Comparison of ENCODE assay signal across 24 cellular contexts in genomic region chr19:11361771-11362731, GRCh38. TPM values are rescaled to one million over a fixed set of nuclear protein-coding genes. Genes with fewer than 3 reads are reported as not detected.
DNase-seq lines count a peak whose midpoint lies in the region; ATAC-seq and TF ChIP-seq lines count a peak whose summit lies in the region.
"Had no signal": no experiment of that assay in that cellular context is flagged by ENCODE, and none has a peak within 500 bp of the region (broad histone marks: within the 10 kb centered on the region; RNA-seq: fewer than 3 reads in every experiment).

No MANE protein-coding gene starts in this region.

- intact Hi-C loops in mucosa of descending colon (cut with DNase I, micrococcal nuclease), result no loop called here
- intact Hi-C loops in gastrocnemius medialis (cut with DNase I; ENCODE audit: low total_unique reads), result no loop called here
- intact Hi-C loops in dorsolateral prefrontal cortex (cut with DNase I), result no loop called here

- TF ChIP-seq POLR2A in gastrocnemius medialis (IDR thresholded peaks at IDR 0.05), result no peak

- ATAC-seq in mucosa of descending colon (peak; percentile 54), gastrocnemius medialis (no peak), HG03442 (IDR thresholded peaks at IDR 0.05; ENCODE audit: unreplicated experiment) (no peak)
- ATAC-seq: T-helper 17 cell had no signal

- WGBS in iPS DF 6.9 (ENCODE audit: insufficient coverage, insufficient read length), result no CpG with 5 or more reads among the region's 35 CpGs

- POLR2A ChIA-PET in AG04450 (lab: Yijun Ruan, JAX), result interaction anchor here (1.0 kb wide), 1 partner anchor 13 kb away, joined by 5 read pairs; the partner anchor contains the start of gene SWSAP1

- no peak for DNase-seq in AG04450 (ENCODE audit: low read depth, low spot score)
- DNase-seq in NCI-H82 (lab: John Stamatoyannopoulos, UW), result peak; percentile 63
- DNase-seq in iPS DF 6.9 (ENCODE audit: low read depth, low spot score), result no peak
- DNase-seq in mucosa of descending colon, result peak in 1 of 3 donors; percentile 60
- DNase-seq in gastrocnemius medialis, result no peak
- no peak for DNase-seq in dorsolateral prefrontal cortex
- no peak for DNase-seq in activated effector memory CD4-positive, alpha-beta T cell treated with Interleukin-2 at 50 U/mL for 16 hours
- DNase-seq: activated effector memory CD4-positive, alpha-beta T cell treated with anti-CD3 and anti-CD28 coated beads, Interleukin-2, amount 50 U/mL, for 16 hours; C1 segment of cervical spinal cord; Calu3; cortex of kidney; EL; MM.1S; NCI-H1694; NCI-H774; occipital lobe; PC-9; SJCRH30; stimulated activated CD4-positive, alpha-beta T cell treated with anti-CD3 and anti-CD28 coated beads, Interleukin-12 subunit alpha, Interleukin-12 subunit beta, amount 100 ng/mL, for 4 hours; T-helper 17 cell; uterus had no signal

- in situ Hi-C loops in gastrocnemius medialis (cut with MboI; ENCODE audit: low sequenced_read_pairs in 4 of 4), result no loop called here

- H3K4me1 ChIP-seq in iPS DF 6.9 (ENCODE audit: control insufficient read depth, insufficient read depth, low read length) (peaks cover 2% of the 10 kb centered on the region; the same call in 1 of the 2 replicates), mucosa of descending colon (ENCODE audit: low read depth) (peaks cover 12% of the 10 kb centered on the region), gastrocnemius medialis (no peaks in the 10 kb centered on the region)
- H3K4me1 ChIP-seq: breast epithelium, SJCRH30, uterus had no signal

- H3K9me3 ChIP-seq in AG04450 (ENCODE audit: control insufficient read depth, insufficient read depth, low read length) (no peaks in the 10 kb centered on the region; the same call in 1 of the 2 replicates), iPS DF 6.9 (ENCODE audit: control insufficient read depth, insufficient read depth, low read length) (no peaks in the 10 kb centered on the region), mucosa of descending colon (no peaks in the 10 kb centered on the region), gastrocnemius medialis (no peaks in the 10 kb centered on the region)
- H3K9me3 ChIP-seq: breast epithelium, SJCRH30, uterus had no signal

- no peaks in the 10 kb centered on the region for H3K27me3 ChIP-seq in AG04450 (ENCODE audit: control insufficient read depth, insufficient read depth, low read length)
- H3K27me3 ChIP-seq in iPS DF 6.9 (ENCODE audit: control insufficient read depth, insufficient read depth, low read length), result no peaks in the 10 kb centered on the region
- no peaks in the 10 kb centered on the region for H3K27me3 ChIP-seq in gastrocnemius medialis
- H3K27me3 ChIP-seq in dorsolateral prefrontal cortex, result no peaks in the 10 kb centered on the region
- H3K27me3 ChIP-seq: breast epithelium, SJCRH30, uterus had no signal

- CTCF ChIA-PET in AG04450 (lab: Charles Lee), result no interaction called here

- H3K27ac ChIP-seq in AG04450 (ENCODE audit: low read depth, low read length) (peak overlapping the region; percentile 21), iPS DF 6.9 (ENCODE audit: low read length) (no peak overlapping the region), gastrocnemius medialis (no peak overlapping the region), dorsolateral prefrontal cortex (peak overlapping the region in 1 of 59 donors; percentile 10)
- H3K27ac ChIP-seq: PC-9, SJCRH30, uterus, VCaP had no signal

- H3K36me3 ChIP-seq in iPS DF 6.9 (ENCODE audit: control insufficient read depth, insufficient read depth, low read length) (no peaks in the 10 kb centered on the region), mucosa of descending colon (ENCODE audit: low read depth) (no peaks in the 10 kb centered on the region), gastrocnemius medialis (peaks cover 0 to 36% of the 10 kb centered on the region in 2 donors)
- H3K36me3 ChIP-seq: breast epithelium, SJCRH30, uterus had no signal

- H3K4me3 ChIP-seq in AG04450 (ENCODE audit: low read depth, low read length) (no peak overlapping the region), iPS DF 6.9 (ENCODE audit: low read length) (peak overlapping the region; percentile 46; the same call in 1 of the 2 replicates), mucosa of descending colon (no peak overlapping the region), gastrocnemius medialis (no peak overlapping the region), dorsolateral prefrontal cortex (no peak overlapping the region)
- H3K4me3 ChIP-seq: PC-9, SJCRH30, uterus had no signal

- TF ChIP-seq CTCF in AG04450 (IDR thresholded peaks at IDR 0.05; ENCODE audit: low read depth, low read length) (no peak), mucosa of descending colon (IDR thresholded peaks at IDR 0.05) (no peak), gastrocnemius medialis (IDR thresholded peaks at IDR 0.05 in 4 of 5, conservative IDR thresholded peaks at IDR 0.05 in 1 of 5) (no peak), dorsolateral prefrontal cortex (IDR thresholded peaks at IDR 0.05 in 54 of 56, conservative IDR thresholded peaks at IDR 0.05 in 2 of 56; ENCODE audit: low read depth in 1 of 56, partially characterized antibody in 56 of 56) (no peak)

RNA-seq across cellular contexts. Expression of gene PLPPR2, which starts 6.8 kb away (rescaled TPM):
- 13.8 and 18.5 TPM in 2 replicates for polyA plus RNA-seq in AG04450 (2011; rRNA removed)
- 11.5 and 21.1 TPM in 2 replicates for polyA minus RNA-seq in AG04450 (2011; rRNA and poly(A)+ RNA removed)
- total RNA-seq in mucosa of descending colon (10 to 100 TPM in 1 of 3 donors, 1 to 10 TPM in 2; 5.1 to 32.8 (median 7.4) TPM), gastrocnemius medialis (10 to 100 TPM; 18.6 to 46.2 (median 36.9) TPM), dorsolateral prefrontal cortex (100 to 1,000 TPM in 2 of 120 experiments, 10 to 100 TPM in 118; 42.8 to 103 (median 77.0) TPM)

RNA-seq across cellular contexts. Expression of gene SWSAP1, which starts 12.4 kb away (rescaled TPM):
- 0.88 and 0.89 TPM in 2 replicates for polyA plus RNA-seq in AG04450 (2011; rRNA removed)
- 0.30 and 0.51 TPM in 2 replicates for polyA minus RNA-seq in AG04450 (2011; rRNA and poly(A)+ RNA removed)
- 1 to 10 TPM; 2.5 to 3.4 (median 3.3) TPM for total RNA-seq in mucosa of descending colon
- total RNA-seq in gastrocnemius medialis, result 1 to 10 TPM in 3 of 4 donors, under 1 TPM in 1; 0.51 to 1.7 (median 1.2) TPM
- 1 to 10 TPM in 67 of 120 experiments, under 1 TPM in 52, not detected in 1; 0.29 to 2.7 (median 1.1) TPM for total RNA-seq in dorsolateral prefrontal cortex

RNA-seq across cellular contexts. Expression of gene CCDC159, which starts 15.7 kb away (rescaled TPM):
- polyA plus RNA-seq in AG04450 (2011; rRNA removed), result 12.1 and 14.6 TPM in 2 replicates
- 7.5 and 14.5 TPM in 2 replicates for polyA minus RNA-seq in AG04450 (2011; rRNA and poly(A)+ RNA removed)
- 10 to 100 TPM; 27.4 to 40.5 (median 38.8) TPM for total RNA-seq in mucosa of descending colon
- total RNA-seq in gastrocnemius medialis, result 1 to 10 TPM in 3 of 4 donors, under 1 TPM in 1; 0.85 to 9.2 (median 2.0) TPM
- 100 to 1,000 TPM in 3 of 120 experiments, 10 to 100 TPM in 117; 31.2 to 104 (median 61.7) TPM for total RNA-seq in dorsolateral prefrontal cortex
- total RNA-seq: SJCRH30 had no signal

RNA-seq across cellular contexts. Expression of gene TMEM205, which starts 16.0 kb away (rescaled TPM):
- polyA plus RNA-seq in AG04450 (2011; rRNA removed), result 71.9 and 90.6 TPM in 2 replicates
- polyA minus RNA-seq in AG04450 (2011; rRNA and poly(A)+ RNA removed), result 49.4 and 55.9 TPM in 2 replicates
- 10 to 100 TPM; 37.3 to 61.8 (median 55.7) TPM for total RNA-seq in mucosa of descending colon
- total RNA-seq in gastrocnemius medialis, result 100 to 1,000 TPM; 159 to 284 (median 164) TPM
- 100 to 1,000 TPM in 46 of 120 experiments, 10 to 100 TPM in 74; 70.3 to 122 (median 96.4) TPM for total RNA-seq in dorsolateral prefrontal cortex

RNA-seq across cellular contexts. Expression of gene EPOR, which starts 22.1 kb away (rescaled TPM):
- 3.8 and 4.9 TPM in 2 replicates for polyA plus RNA-seq in AG04450 (2011; rRNA removed)
- 2.1 and 2.7 TPM in 2 replicates for polyA minus RNA-seq in AG04450 (2011; rRNA and poly(A)+ RNA removed)
- total RNA-seq in mucosa of descending colon (1 to 10 TPM; 2.8 to 4.7 (median 3.6) TPM), gastrocnemius medialis (1 to 10 TPM; 1.3 to 6.0 (median 2.2) TPM), dorsolateral prefrontal cortex (10 to 100 TPM in 61 of 120 experiments, 1 to 10 TPM in 59; 5.5 to 25.9 (median 10.1) TPM)
